ENCODE assay signal across 15 cellular contexts in the genomic region with DNA sequence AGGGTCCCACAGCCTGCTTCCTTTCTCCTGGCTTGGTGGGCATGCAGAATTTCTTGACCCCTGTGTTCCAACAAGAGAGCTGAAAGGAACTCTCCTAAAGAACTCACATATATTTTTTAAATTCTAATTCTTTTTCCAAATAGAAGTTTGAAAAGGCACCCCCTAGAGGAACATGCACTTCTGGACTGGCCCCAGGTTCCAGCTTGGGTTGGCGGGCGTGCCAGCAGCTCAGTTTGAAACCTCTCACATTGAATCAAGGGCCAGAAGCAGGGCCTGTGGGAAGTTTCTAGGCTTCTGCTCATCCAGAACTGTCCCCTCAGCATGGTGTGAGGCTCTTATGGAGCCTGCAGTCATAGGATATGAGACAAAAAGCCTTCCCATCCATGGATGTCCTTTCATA.
DNase-seq lines count a peak whose midpoint lies in the region; ATAC-seq and TF ChIP-seq lines count a peak whose summit lies in the region.
"Had no signal": no experiment of that assay in that cellular context is flagged by ENCODE, and none has a peak within 500 bp of the region (broad histone marks: within the 10 kb centered on the region; RNA-seq: fewer than 3 reads in every experiment).

No MANE protein-coding gene starts in this region.

- H3K4me1 Mint-ChIP-seq in brain = peaks cover 43% of the 10 kb centered on the region
- peaks cover 28% of the 10 kb centered on the region for H3K4me1 Mint-ChIP-seq in type B pancreatic cell (ENCODE audit: unreplicated experiment)

- H3K36me3 Mint-ChIP-seq in brain (peaks cover 7% of the 10 kb centered on the region), type B pancreatic cell (peaks cover 15% of the 10 kb centered on the region)

- H3K27ac Mint-ChIP-seq in brain = peak overlapping the region in 4 of 5 experiments; percentile 67 to 88 (median 86)
- H3K27ac Mint-ChIP-seq in type B pancreatic cell = peak overlapping the region; percentile 23
- H3K27ac Mint-ChIP-seq: B cell; dendritic cell treated with granulocyte-macrophage colony-stimulating factor and Interleukin-4, amounts not matched to agents 40 ng/mL and 50 ng/mL, for 4 days; T-helper 17 cell had no signal

- DNase-seq in DMS 273 (lab: John Stamatoyannopoulos, UW; ENCODE audit: unreplicated experiment) (peak; percentile 47), DMS 273 treated with DMSO at 0.1 percent for 48 hours (lab: John Stamatoyannopoulos, UW) (no peak), type B pancreatic cell (ENCODE audit: extremely low spot score, unreplicated experiment) (no peak), KG1 (lab: John Stamatoyannopoulos, UW) (no peak)
- DNase-seq: activated effector memory CD4-positive, alpha-beta T cell treated with Interleukin-2 at 50 U/mL for 16 hours; lower lobe of right lung; stimulated activated CD4-positive, alpha-beta T cell treated with anti-CD3 and anti-CD28 coated beads, Interleukin-12 subunit alpha, Interleukin-12 subunit beta, amount 100 ng/mL, for 4 hours; stimulated activated CD8-positive, alpha-beta memory T cell treated with anti-CD3 and anti-CD28 coated beads, Interleukin-4, amount 100 ng/mL, for 48 hours; T-helper 17 cell had no signal

- H3K27me3 Mint-ChIP-seq in brain (no peaks in the 10 kb centered on the region), type B pancreatic cell (no peaks in the 10 kb centered on the region)
- H3K27me3 Mint-ChIP-seq: T-helper 17 cell had no signal

- H3K4me3 Mint-ChIP-seq in brain = no peak overlapping the region
- H3K4me3 Mint-ChIP-seq in type B pancreatic cell = no peak overlapping the region
- H3K4me3 Mint-ChIP-seq: dendritic cell treated with granulocyte-macrophage colony-stimulating factor and Interleukin-4, amounts not matched to agents 40 ng/mL and 50 ng/mL, for 4 days had no signal

- TF ChIP-seq CTCF in brain (conservative IDR thresholded peaks at IDR 0.05) = no peak
- no peak for TF ChIP-seq CTCF in type B pancreatic cell (conservative IDR thresholded peaks at IDR 0.05)

- H3K9me3 Mint-ChIP-seq in brain = peaks cover 0 to 2% (median 0%) of the 10 kb centered on the region in 5 experiments
- H3K9me3 Mint-ChIP-seq in type B pancreatic cell = no peaks in the 10 kb centered on the region
- H3K9me3 Mint-ChIP-seq: dendritic cell treated with granulocyte-macrophage colony-stimulating factor and Interleukin-4, amounts not matched to agents 40 ng/mL and 50 ng/mL, for 4 days had no signal

- peak; percentile 18 for ATAC-seq in HG03354 (IDR thresholded peaks at IDR 0.05; ENCODE audit: poor library complexity, severe bottlenecking, unreplicated experiment)
- no peak for ATAC-seq in HG03460 (IDR thresholded peaks at IDR 0.05; ENCODE audit: unreplicated experiment)
- no peak for ATAC-seq in HG02678 (IDR thresholded peaks at IDR 0.05; ENCODE audit: unreplicated experiment)
- ATAC-seq: T-helper 17 cell had no signal
